ENCODE assay signal across 15 cellular contexts in the genomic region with DNA sequence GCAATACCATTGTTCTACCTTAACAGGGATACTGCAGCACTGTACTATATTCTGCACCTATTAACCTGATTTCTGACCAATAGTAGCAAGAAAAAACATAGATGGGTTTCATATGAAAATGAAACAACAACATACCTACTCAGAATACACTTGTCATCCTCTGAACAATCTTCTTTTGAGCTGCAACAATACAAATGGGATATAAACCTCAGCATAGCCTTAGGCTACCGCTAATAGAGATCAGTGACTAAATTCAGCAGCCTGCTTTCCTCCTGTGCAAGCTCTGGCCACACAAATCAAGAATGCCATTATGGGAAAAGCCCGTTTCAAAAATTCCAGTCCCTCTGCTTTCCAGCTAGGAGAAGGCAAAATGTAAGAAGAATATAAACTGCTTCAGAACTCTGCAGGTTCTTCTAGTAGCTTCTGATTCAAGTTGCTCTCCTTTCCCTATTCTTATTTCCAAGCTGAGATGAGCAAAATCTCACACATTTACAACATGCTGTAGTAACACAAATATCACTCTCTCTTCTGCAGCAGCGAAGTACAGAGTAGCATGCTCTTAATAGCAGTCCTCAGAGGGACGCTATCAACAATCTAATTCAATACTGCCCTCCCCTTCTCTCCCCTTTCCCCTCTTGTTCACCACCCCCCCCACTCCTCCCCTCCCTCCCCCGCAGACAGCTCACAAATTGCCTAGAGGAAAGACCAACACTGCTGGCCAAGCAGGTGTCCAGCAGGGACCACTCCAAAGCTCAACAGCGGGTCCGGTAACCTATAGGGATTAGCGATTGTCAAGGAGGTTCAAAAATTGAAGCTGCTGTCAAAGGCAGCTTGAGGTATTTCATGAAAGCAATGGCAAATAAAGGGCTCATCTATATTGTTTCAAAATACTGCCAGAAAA.
DNase-seq lines count a peak whose midpoint lies in the region; ATAC-seq and TF ChIP-seq lines count a peak whose summit lies in the region.
"Had no signal": no experiment of that assay in that cellular context is flagged by ENCODE, and none has a peak within 500 bp of the region (broad histone marks: within the 10 kb centered on the region; RNA-seq: fewer than 3 reads in every experiment).

No MANE protein-coding gene starts in this region.

- TF ChIP-seq CTCF in GM12865 (IDR thresholded peaks at IDR 0.05; ENCODE audit: insufficient read depth, low read depth, low read length, missing control alignments): no peak
- TF ChIP-seq CTCF in WTC11 (IDR thresholded peaks at IDR 0.05): no peak

- CTCF ChIA-PET in WTC11 (lab: Charles Lee): interaction anchor here (1.0 kb wide), 1 partner anchor 12 kb away, joined by 4 read pairs; no protein-coding TSS in a partner anchor

- H3K4me3 ChIP-seq in GM12865 (ENCODE audit: low read depth, low read length): peak overlapping the region; percentile 11; the same call in 1 of the 2 replicates
- H3K4me3 ChIP-seq: lower lobe of right lung, prostate gland, tibial artery had no signal

- no peaks in the 10 kb centered on the region for H3K27me3 Mint-ChIP-seq in WTC11 (ENCODE audit: low read depth)
- H3K27me3 Mint-ChIP-seq in naive thymus-derived CD8-positive, alpha-beta T cell: no peaks in the 10 kb centered on the region
- H3K27me3 Mint-ChIP-seq: CD4-positive, CD25-positive, alpha-beta regulatory T cell had no signal

- H3K36me3 Mint-ChIP-seq in WTC11: no peaks in the 10 kb centered on the region
- H3K36me3 Mint-ChIP-seq in naive thymus-derived CD8-positive, alpha-beta T cell: no peaks in the 10 kb centered on the region
- H3K36me3 Mint-ChIP-seq: CD4-positive, CD25-positive, alpha-beta regulatory T cell had no signal

- H3K4me1 Mint-ChIP-seq in WTC11: peaks cover 25% of the 10 kb centered on the region
- no peaks in the 10 kb centered on the region for H3K4me1 Mint-ChIP-seq in naive thymus-derived CD8-positive, alpha-beta T cell
- H3K4me1 Mint-ChIP-seq: CD4-positive, CD25-positive, alpha-beta regulatory T cell had no signal

- DNase-seq in GM12865 (ENCODE audit: low read depth) (no peak), M059J (ENCODE audit: low read depth) (peak; percentile 43), WTC11 (ENCODE audit: low spot score) (no peak), left lobe of liver (ENCODE audit: low spot score) (no peak), NCI-H2227 treated with DMSO at 0.1 percent for 48 hours (lab: John Stamatoyannopoulos, UW) (no peak)
- DNase-seq in naive thymus-derived CD8-positive, alpha-beta T cell: no peak
- DNase-seq: activated CD4-positive, alpha-beta T cell treated with anti-CD3 and anti-CD28 coated beads, Interleukin-2, amount 50 U/mL, for 1 hour; activated effector memory CD4-positive, alpha-beta T cell treated with anti-CD3 and anti-CD28 coated beads, Interleukin-2, amount 50 U/mL, for 16 hours; CD4-positive, CD25-positive, alpha-beta regulatory T cell; central memory CD4-positive, alpha-beta T cell; lower lobe of right lung; tibial artery had no signal

- H3K9me3 Mint-ChIP-seq in WTC11: no peaks in the 10 kb centered on the region
- peaks cover 0 to 4% (median 0%) of the 10 kb centered on the region in 9 donors for H3K9me3 Mint-ChIP-seq in naive thymus-derived CD8-positive, alpha-beta T cell
- H3K9me3 Mint-ChIP-seq: CD4-positive, CD25-positive, alpha-beta regulatory T cell had no signal

- ATAC-seq in WTC11 (peak; percentile 38), left lobe of liver (peak; percentile 64), GM21723 (IDR thresholded peaks at IDR 0.05; ENCODE audit: unreplicated experiment) (no peak), HG02623 (IDR thresholded peaks at IDR 0.05; ENCODE audit: unreplicated experiment) (no peak)
- no peak for ATAC-seq in naive thymus-derived CD8-positive, alpha-beta T cell
- ATAC-seq: lower lobe of right lung had no signal

- no peak overlapping the region for H3K27ac Mint-ChIP-seq in WTC11
- H3K27ac Mint-ChIP-seq in naive thymus-derived CD8-positive, alpha-beta T cell: no peak overlapping the region
- H3K27ac Mint-ChIP-seq: CD4-positive, CD25-positive, alpha-beta regulatory T cell had no signal

- H3K4me3 Mint-ChIP-seq in WTC11: no peak overlapping the region
- no peak overlapping the region for H3K4me3 Mint-ChIP-seq in naive thymus-derived CD8-positive, alpha-beta T cell
- H3K4me3 Mint-ChIP-seq: CD4-positive, CD25-positive, alpha-beta regulatory T cell had no signal

- POLR2A ChIA-PET in WTC11 (lab: Charles Lee): interaction anchor here (0.6 kb wide), 1 partner anchor 19 kb away, joined by 3 read pairs; no protein-coding TSS in a partner anchor
- POLR2A ChIA-PET in naive thymus-derived CD8-positive, alpha-beta T cell (lab: Charles Lee): no interaction called here

TF ChIP-seq in WTC11, 78 proteins besides CTCF, POLR2A, EP300 and RAD21:
- TF ChIP-seq CREB1 (CRISPR knock-in tag; IDR thresholded peaks at IDR 0.05) (no peak), GTF2I (CRISPR knock-in tag; conservative IDR thresholded peaks at IDR 0.05) (no peak), NFATC4 (CRISPR knock-in tag; IDR thresholded peaks at IDR 0.05) (no peak), ZNF219 (CRISPR knock-in tag; IDR thresholded peaks at IDR 0.05; ENCODE audit: borderline replicate concordance) (no peak), ZNF423 (CRISPR knock-in tag; IDR thresholded peaks at IDR 0.05) (no peak), CBFB (CRISPR knock-in tag; IDR thresholded peaks at IDR 0.05; ENCODE audit: low read depth) (no peak), RELA (CRISPR knock-in tag; IDR thresholded peaks at IDR 0.05; ENCODE audit: borderline replicate concordance) (no peak), JAZF1 (CRISPR knock-in tag; IDR thresholded peaks at IDR 0.05) (no peak), SMAD3 (CRISPR knock-in tag; IDR thresholded peaks at IDR 0.05; ENCODE audit: borderline replicate concordance) (no peak), SP1 (CRISPR knock-in tag; conservative IDR thresholded peaks at IDR 0.05) (no peak)
- TF ChIP-seq, protein P1, sequence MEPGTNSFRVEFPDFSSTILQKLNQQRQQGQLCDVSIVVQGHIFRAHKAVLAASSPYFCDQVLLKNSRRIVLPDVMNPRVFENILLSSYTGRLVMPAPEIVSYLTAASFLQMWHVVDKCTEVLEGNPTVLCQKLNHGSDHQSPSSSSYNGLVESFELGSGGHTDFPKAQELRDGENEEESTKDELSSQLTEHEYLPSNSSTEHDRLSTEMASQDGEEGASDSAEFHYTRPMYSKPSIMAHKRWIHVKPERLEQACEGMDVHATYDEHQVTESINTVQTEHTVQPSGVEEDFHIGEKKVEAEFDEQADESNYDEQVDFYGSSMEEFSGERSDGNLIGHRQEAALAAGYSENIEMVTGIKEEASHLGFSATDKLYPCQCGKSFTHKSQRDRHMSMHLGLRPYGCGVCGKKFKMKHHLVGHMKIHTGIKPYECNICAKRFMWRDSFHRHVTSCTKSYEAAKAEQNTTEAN (CRISPR knock-in tag; IDR thresholded peaks at IDR 0.05): no peak
- TF ChIP-seq, protein P2, sequence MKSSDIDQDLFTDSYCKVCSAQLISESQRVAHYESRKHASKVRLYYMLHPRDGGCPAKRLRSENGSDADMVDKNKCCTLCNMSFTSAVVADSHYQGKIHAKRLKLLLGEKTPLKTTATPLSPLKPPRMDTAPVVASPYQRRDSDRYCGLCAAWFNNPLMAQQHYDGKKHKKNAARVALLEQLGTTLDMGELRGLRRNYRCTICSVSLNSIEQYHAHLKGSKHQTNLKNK (CRISPR knock-in tag; IDR thresholded peaks at IDR 0.05): no peak
- TF ChIP-seq, protein P3, sequence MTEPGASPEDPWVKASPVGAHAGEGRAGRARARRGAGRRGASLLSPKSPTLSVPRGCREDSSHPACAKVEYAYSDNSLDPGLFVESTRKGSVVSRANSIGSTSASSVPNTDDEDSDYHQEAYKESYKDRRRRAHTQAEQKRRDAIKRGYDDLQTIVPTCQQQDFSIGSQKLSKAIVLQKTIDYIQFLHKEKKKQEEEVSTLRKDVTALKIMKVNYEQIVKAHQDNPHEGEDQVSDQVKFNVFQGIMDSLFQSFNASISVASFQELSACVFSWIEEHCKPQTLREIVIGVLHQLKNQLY (CRISPR knock-in tag; IDR thresholded peaks at IDR 0.05): no peak
- TF ChIP-seq, protein P4, sequence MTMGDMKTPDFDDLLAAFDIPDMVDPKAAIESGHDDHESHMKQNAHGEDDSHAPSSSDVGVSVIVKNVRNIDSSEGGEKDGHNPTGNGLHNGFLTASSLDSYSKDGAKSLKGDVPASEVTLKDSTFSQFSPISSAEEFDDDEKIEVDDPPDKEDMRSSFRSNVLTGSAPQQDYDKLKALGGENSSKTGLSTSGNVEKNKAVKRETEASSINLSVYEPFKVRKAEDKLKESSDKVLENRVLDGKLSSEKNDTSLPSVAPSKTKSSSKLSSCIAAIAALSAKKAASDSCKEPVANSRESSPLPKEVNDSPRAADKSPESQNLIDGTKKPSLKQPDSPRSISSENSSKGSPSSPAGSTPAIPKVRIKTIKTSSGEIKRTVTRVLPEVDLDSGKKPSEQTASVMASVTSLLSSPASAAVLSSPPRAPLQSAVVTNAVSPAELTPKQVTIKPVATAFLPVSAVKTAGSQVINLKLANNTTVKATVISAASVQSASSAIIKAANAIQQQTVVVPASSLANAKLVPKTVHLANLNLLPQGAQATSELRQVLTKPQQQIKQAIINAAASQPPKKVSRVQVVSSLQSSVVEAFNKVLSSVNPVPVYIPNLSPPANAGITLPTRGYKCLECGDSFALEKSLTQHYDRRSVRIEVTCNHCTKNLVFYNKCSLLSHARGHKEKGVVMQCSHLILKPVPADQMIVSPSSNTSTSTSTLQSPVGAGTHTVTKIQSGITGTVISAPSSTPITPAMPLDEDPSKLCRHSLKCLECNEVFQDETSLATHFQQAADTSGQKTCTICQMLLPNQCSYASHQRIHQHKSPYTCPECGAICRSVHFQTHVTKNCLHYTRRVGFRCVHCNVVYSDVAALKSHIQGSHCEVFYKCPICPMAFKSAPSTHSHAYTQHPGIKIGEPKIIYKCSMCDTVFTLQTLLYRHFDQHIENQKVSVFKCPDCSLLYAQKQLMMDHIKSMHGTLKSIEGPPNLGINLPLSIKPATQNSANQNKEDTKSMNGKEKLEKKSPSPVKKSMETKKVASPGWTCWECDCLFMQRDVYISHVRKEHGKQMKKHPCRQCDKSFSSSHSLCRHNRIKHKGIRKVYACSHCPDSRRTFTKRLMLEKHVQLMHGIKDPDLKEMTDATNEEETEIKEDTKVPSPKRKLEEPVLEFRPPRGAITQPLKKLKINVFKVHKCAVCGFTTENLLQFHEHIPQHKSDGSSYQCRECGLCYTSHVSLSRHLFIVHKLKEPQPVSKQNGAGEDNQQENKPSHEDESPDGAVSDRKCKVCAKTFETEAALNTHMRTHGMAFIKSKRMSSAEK (CRISPR knock-in tag; IDR thresholded peaks at IDR 0.05; ENCODE audit: borderline replicate concordance): no peak

Comparison
In these comparisons a context has a peak if more than half of its experiments do, and no peak if none do; other contexts are left out.
1. ATAC-seq: peak in WTC11 (single experiment) and left lobe of liver (single experiment); none in naive thymus-derived CD8-positive, alpha-beta T cell (0 of 2), GM21723 (single experiment) and HG02623 (single experiment).